ENCODE assay signal across 2 cellular contexts in the genomic region with DNA sequence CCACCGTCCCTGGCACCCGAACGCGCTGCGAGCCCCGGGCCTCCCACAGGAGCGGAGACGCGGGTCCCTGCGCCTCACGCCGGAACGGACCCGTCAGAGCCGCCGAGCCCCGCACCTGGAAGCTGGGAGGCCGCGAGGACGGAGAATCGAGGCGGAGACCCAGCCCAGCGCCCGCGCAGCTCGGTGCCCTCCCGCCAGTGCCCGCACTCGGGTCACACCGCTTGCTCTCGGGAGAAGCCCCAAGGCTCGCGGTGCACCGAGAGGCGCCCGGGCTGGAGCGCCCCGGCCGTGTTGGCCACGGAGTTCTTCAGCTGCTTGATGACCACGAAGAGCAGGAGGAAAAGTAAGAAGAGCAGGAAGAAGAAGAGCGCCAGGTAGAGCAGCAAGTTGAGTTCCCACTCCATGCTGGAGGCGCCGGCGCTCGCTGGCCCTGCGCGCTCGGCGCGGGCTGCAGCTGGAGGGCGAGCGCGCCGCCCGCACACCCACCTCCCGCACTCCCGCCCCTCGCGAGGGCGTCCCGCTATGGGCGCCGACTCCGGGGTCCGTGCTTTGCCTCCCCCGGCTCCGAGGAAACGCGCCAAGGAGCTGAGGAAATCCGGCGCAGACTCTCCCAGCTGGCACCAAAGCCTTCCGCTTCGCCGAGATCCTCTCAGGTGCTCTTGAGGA.
A peak's percentile ranks its signal among the peaks of the same experiment; 100 is the strongest.
TF ChIP-seq lines count a peak whose summit lies in the region.

A gene (minus strand): TSS at position 463 of the 666 bp plus-strand sequence. CDS start 59 bp downstream, at position 404.

TF ChIP-seq in HepG2, 621 proteins besides CTCF, POLR2A, EP300 and RAD21:
- no peak for TF ChIP-seq ESRRA (CRISPR knock-in tag; IDR thresholded peaks at IDR 0.05; ENCODE audit: low read depth)
- TF ChIP-seq, protein P1, sequence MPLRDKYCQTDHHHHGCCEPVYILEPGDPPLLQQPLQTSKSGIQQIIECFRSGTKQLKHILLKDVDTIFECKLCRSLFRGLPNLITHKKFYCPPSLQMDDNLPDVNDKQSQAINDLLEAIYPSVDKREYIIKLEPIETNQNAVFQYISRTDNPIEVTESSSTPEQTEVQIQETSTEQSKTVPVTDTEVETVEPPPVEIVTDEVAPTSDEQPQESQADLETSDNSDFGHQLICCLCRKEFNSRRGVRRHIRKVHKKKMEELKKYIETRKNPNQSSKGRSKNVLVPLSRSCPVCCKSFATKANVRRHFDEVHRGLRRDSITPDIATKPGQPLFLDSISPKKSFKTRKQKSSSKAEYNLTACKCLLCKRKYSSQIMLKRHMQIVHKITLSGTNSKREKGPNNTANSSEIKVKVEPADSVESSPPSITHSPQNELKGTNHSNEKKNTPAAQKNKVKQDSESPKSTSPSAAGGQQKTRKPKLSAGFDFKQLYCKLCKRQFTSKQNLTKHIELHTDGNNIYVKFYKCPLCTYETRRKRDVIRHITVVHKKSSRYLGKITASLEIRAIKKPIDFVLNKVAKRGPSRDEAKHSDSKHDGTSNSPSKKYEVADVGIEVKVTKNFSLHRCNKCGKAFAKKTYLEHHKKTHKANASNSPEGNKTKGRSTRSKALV (CRISPR knock-in tag; IDR thresholded peaks at IDR 0.05) = peak; percentile 88
- TF ChIP-seq, protein P2, sequence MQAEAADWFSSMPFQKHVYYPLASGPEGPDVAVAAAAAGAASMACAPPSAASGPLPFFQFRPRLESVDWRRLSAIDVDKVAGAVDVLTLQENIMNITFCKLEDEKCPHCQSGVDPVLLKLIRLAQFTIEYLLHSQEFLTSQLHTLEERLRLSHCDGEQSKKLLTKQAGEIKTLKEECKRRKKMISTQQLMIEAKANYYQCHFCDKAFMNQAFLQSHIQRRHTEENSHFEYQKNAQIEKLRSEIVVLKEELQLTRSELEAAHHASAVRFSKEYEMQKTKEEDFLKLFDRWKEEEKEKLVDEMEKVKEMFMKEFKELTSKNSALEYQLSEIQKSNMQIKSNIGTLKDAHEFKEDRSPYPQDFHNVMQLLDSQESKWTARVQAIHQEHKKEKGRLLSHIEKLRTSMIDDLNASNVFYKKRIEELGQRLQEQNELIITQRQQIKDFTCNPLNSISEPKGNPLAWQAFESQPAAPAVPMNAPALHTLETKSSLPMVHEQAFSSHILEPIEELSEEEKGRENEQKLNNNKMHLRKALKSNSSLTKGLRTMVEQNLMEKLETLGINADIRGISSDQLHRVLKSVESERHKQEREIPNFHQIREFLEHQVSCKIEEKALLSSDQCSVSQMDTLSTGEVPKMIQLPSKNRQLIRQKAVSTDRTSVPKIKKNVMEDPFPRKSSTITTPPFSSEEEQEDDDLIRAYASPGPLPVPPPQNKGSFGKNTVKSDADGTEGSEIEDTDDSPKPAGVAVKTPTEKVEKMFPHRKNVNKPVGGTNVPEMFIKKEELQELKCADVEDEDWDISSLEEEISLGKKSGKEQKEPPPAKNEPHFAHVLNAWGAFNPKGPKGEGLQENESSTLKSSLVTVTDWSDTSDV (CRISPR knock-in tag; IDR thresholded peaks at IDR 0.05) = no peak
- TF ChIP-seq NR3C1 (CRISPR knock-in tag; IDR thresholded peaks at IDR 0.05) = no peak
- no peak for TF ChIP-seq PPARG (CRISPR knock-in tag; conservative IDR thresholded peaks at IDR 0.05)

TF ChIP-seq in K562, 482 proteins besides CTCF, POLR2A, EP300 and RAD21:
- TF ChIP-seq TBP (optimal IDR thresholded peaks at IDR 0.05; ENCODE audit: low read depth, low read length) = no peak
- TF ChIP-seq, protein P3, sequence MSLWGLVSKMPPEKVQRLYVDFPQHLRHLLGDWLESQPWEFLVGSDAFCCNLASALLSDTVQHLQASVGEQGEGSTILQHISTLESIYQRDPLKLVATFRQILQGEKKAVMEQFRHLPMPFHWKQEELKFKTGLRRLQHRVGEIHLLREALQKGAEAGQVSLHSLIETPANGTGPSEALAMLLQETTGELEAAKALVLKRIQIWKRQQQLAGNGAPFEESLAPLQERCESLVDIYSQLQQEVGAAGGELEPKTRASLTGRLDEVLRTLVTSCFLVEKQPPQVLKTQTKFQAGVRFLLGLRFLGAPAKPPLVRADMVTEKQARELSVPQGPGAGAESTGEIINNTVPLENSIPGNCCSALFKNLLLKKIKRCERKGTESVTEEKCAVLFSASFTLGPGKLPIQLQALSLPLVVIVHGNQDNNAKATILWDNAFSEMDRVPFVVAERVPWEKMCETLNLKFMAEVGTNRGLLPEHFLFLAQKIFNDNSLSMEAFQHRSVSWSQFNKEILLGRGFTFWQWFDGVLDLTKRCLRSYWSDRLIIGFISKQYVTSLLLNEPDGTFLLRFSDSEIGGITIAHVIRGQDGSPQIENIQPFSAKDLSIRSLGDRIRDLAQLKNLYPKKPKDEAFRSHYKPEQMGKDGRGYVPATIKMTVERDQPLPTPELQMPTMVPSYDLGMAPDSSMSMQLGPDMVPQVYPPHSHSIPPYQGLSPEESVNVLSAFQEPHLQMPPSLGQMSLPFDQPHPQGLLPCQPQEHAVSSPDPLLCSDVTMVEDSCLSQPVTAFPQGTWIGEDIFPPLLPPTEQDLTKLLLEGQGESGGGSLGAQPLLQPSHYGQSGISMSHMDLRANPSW (CRISPR knock-in tag; IDR thresholded peaks at IDR 0.05) = no peak
- TF ChIP-seq, protein P4, sequence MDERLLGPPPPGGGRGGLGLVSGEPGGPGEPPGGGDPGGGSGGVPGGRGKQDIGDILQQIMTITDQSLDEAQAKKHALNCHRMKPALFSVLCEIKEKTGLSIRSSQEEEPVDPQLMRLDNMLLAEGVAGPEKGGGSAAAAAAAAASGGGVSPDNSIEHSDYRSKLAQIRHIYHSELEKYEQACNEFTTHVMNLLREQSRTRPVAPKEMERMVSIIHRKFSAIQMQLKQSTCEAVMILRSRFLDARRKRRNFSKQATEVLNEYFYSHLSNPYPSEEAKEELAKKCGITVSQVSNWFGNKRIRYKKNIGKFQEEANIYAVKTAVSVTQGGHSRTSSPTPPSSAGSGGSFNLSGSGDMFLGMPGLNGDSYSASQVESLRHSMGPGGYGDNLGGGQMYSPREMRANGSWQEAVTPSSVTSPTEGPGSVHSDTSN (CRISPR knock-in tag; IDR thresholded peaks at IDR 0.05; ENCODE audit: low read depth) = no peak
- TF ChIP-seq, protein P4 (tag; conservative IDR thresholded peaks at IDR 0.05; ENCODE audit: low read depth) = no peak
- TF ChIP-seq TCFL5 (CRISPR knock-in tag; conservative IDR thresholded peaks at IDR 0.05) = no peak
- TF ChIP-seq, protein P5, sequence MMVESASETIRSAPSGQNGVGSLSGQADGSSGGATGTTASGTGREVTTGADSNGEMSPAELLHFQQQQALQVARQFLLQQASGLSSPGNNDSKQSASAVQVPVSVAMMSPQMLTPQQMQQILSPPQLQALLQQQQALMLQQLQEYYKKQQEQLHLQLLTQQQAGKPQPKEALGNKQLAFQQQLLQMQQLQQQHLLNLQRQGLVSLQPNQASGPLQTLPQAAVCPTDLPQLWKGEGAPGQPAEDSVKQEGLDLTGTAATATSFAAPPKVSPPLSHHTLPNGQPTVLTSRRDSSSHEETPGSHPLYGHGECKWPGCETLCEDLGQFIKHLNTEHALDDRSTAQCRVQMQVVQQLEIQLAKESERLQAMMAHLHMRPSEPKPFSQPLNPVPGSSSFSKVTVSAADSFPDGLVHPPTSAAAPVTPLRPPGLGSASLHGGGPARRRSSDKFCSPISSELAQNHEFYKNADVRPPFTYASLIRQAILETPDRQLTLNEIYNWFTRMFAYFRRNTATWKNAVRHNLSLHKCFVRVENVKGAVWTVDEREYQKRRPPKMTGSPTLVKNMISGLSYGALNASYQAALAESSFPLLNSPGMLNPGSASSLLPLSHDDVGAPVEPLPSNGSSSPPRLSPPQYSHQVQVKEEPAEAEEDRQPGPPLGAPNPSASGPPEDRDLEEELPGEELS (CRISPR knock-in tag; IDR thresholded peaks at IDR 0.05; ENCODE audit: borderline replicate concordance) = no peak
- no peak for TF ChIP-seq ASH1L (IDR thresholded peaks at IDR 0.05; ENCODE audit: borderline replicate concordance, low read depth, partially characterized antibody)
- TF ChIP-seq WHSC1 (IDR thresholded peaks at IDR 0.05; ENCODE audit: low read length) = no peak
- TF ChIP-seq TOE1 (IDR thresholded peaks at IDR 0.05; ENCODE audit: borderline replicate concordance) = no peak
- TF ChIP-seq TOE1 (CRISPR knock-in tag; IDR thresholded peaks at IDR 0.05; ENCODE audit: borderline replicate concordance, low read depth) = no peak
- no peak for TF ChIP-seq SOX6 (IDR thresholded peaks at IDR 0.05)
- TF ChIP-seq, protein P6, sequence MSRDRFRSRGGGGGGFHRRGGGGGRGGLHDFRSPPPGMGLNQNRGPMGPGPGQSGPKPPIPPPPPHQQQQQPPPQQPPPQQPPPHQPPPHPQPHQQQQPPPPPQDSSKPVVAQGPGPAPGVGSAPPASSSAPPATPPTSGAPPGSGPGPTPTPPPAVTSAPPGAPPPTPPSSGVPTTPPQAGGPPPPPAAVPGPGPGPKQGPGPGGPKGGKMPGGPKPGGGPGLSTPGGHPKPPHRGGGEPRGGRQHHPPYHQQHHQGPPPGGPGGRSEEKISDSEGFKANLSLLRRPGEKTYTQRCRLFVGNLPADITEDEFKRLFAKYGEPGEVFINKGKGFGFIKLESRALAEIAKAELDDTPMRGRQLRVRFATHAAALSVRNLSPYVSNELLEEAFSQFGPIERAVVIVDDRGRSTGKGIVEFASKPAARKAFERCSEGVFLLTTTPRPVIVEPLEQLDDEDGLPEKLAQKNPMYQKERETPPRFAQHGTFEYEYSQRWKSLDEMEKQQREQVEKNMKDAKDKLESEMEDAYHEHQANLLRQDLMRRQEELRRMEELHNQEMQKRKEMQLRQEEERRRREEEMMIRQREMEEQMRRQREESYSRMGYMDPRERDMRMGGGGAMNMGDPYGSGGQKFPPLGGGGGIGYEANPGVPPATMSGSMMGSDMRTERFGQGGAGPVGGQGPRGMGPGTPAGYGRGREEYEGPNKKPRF (IDR thresholded peaks at IDR 0.05; ENCODE audit: low read depth, low read length) = no peak
- TF ChIP-seq SMAD2 (IDR thresholded peaks at IDR 0.05; ENCODE audit: low read depth, low read length) = no peak
- TF ChIP-seq, protein P7, sequence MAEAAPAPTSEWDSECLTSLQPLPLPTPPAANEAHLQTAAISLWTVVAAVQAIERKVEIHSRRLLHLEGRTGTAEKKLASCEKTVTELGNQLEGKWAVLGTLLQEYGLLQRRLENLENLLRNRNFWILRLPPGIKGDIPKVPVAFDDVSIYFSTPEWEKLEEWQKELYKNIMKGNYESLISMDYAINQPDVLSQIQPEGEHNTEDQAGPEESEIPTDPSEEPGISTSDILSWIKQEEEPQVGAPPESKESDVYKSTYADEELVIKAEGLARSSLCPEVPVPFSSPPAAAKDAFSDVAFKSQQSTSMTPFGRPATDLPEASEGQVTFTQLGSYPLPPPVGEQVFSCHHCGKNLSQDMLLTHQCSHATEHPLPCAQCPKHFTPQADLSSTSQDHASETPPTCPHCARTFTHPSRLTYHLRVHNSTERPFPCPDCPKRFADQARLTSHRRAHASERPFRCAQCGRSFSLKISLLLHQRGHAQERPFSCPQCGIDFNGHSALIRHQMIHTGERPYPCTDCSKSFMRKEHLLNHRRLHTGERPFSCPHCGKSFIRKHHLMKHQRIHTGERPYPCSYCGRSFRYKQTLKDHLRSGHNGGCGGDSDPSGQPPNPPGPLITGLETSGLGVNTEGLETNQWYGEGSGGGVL (CRISPR knock-in tag; IDR thresholded peaks at IDR 0.05) = no peak
- no peak for TF ChIP-seq KDM4B (IDR thresholded peaks at IDR 0.05; ENCODE audit: borderline replicate concordance in 2 of 2, low read depth in 1 of 2)
- TF ChIP-seq, protein P8, sequence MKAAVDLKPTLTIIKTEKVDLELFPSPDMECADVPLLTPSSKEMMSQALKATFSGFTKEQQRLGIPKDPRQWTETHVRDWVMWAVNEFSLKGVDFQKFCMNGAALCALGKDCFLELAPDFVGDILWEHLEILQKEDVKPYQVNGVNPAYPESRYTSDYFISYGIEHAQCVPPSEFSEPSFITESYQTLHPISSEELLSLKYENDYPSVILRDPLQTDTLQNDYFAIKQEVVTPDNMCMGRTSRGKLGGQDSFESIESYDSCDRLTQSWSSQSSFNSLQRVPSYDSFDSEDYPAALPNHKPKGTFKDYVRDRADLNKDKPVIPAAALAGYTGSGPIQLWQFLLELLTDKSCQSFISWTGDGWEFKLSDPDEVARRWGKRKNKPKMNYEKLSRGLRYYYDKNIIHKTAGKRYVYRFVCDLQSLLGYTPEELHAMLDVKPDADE (conservative IDR thresholded peaks at IDR 0.05; ENCODE audit: control insufficient read depth, low read depth, low read length) = no peak
- TF ChIP-seq CCNT2 (IDR thresholded peaks at IDR 0.05; ENCODE audit: borderline replicate concordance, extremely low read depth, insufficient read length, low read depth, low read length) = no peak
- TF ChIP-seq DNMT1 (IDR thresholded peaks at IDR 0.05) = no peak
- TF ChIP-seq, protein P9, sequence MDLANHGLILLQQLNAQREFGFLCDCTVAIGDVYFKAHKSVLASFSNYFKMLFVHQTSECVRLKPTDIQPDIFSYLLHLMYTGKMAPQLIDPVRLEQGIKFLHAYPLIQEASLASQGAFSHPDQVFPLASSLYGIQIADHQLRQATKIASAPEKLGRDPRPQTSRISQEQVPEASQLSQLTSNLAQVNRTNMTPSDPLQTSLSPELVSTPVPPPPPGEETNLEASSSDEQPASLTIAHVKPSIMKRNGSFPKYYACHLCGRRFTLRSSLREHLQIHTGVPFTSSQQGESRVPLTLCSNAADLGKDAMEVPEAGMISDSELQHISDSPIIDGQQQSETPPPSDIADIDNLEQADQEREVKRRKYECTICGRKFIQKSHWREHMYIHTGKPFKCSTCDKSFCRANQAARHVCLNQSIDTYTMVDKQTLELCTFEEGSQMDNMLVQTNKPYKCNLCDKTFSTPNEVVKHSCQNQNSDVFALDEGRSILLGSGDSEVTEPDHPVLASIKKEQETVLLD (IDR thresholded peaks at IDR 0.05) = no peak
- TF ChIP-seq SAFB2 (IDR thresholded peaks at IDR 0.05; ENCODE audit: borderline replicate concordance, low read depth, low read length, severe bottlenecking) = no peak
